ENCODE assay signal across 14 cellular contexts in genomic region chr3:108897883-108898282, GRCh38.
A peak's percentile ranks its signal among the peaks of the same experiment; 100 is the strongest.
DNase-seq lines count a peak whose midpoint lies in the region; ATAC-seq lines count a peak whose summit lies in the region.
"Had no signal": no experiment of that assay in that cellular context is flagged by ENCODE, and none has a peak within 500 bp of the region (broad histone marks: within the 10 kb centered on the region; RNA-seq: fewer than 3 reads in every experiment).

No MANE protein-coding gene starts in this region.

- DNase-seq in stimulated activated naive CD8-positive, alpha-beta T cell treated with anti-CD3 and anti-CD28 coated beads, Interleukin-15, Interleukin-2, amounts not matched to agents 100 U/mL and 50 U/mL, for 24 hours, result no peak
- no peak for DNase-seq in stimulated activated naive CD8-positive, alpha-beta T cell treated with anti-CD3 and anti-CD28 coated beads, Interleukin-15, amount 100 ng/mL, for 72 hours
- DNase-seq in DMS 273 (lab: John Stamatoyannopoulos, UW; ENCODE audit: unreplicated experiment), result no peak
- no peak for DNase-seq in NCI-H1048 (lab: John Stamatoyannopoulos, UW)
- DNase-seq in stimulated activated CD4-positive, alpha-beta T cell treated with anti-CD3 and anti-CD28 coated beads, Interleukin-2, amount 100 ng/mL, for 48 hours, result no peak
- DNase-seq: activated CD4-positive, alpha-beta T cell treated with anti-CD3 and anti-CD28 coated beads, Interleukin-2, amount 50 U/mL, for 1 hour; natural killer cell; NCI-H187; NCI-H446 had no signal

- H3K36me3 Mint-ChIP-seq in stimulated activated naive CD8-positive, alpha-beta T cell treated with anti-CD3 and anti-CD28 coated beads, Interleukin-15, Interleukin-2, amounts not matched to agents 100 ng/mL and 50 ng/mL, for 24 hours (ENCODE audit: low read depth), result no peaks in the 10 kb centered on the region
- H3K36me3 Mint-ChIP-seq: brain, natural killer cell had no signal

- H3K27ac Mint-ChIP-seq in stimulated activated naive CD8-positive, alpha-beta T cell treated with anti-CD3 and anti-CD28 coated beads, Interleukin-15, Interleukin-2, amounts not matched to agents 100 ng/mL and 50 ng/mL, for 24 hours, result peak overlapping the region; percentile 51
- H3K27ac Mint-ChIP-seq in stimulated activated naive CD8-positive, alpha-beta T cell treated with anti-CD3 and anti-CD28 coated beads, Interleukin-15, amount 100 ng/mL, for 72 hours, result peak overlapping the region; percentile 76 to 89
- H3K27ac Mint-ChIP-seq: brain, natural killer cell had no signal

- peaks cover 26% of the 10 kb centered on the region for H3K4me1 Mint-ChIP-seq in stimulated activated naive CD8-positive, alpha-beta T cell treated with anti-CD3 and anti-CD28 coated beads, Interleukin-15, Interleukin-2, amounts not matched to agents 100 ng/mL and 50 ng/mL, for 24 hours (ENCODE audit: low read depth)
- H3K4me1 Mint-ChIP-seq in stimulated activated naive CD8-positive, alpha-beta T cell treated with anti-CD3 and anti-CD28 coated beads, Interleukin-15, amount 100 ng/mL, for 72 hours, result peaks cover 31% of the 10 kb centered on the region
- H3K4me1 Mint-ChIP-seq: brain, natural killer cell had no signal

- ATAC-seq in stimulated activated naive CD8-positive, alpha-beta T cell treated with anti-CD3 and anti-CD28 coated beads, Interleukin-15, Interleukin-2, amounts not matched to agents 100 U/mL and 50 U/mL, for 24 hours, result no peak
- ATAC-seq in GM21390 (IDR thresholded peaks at IDR 0.05; ENCODE audit: unreplicated experiment) (peak; percentile 90), HG03442 (IDR thresholded peaks at IDR 0.05; ENCODE audit: unreplicated experiment) (peak; percentile 61)
- ATAC-seq in stimulated activated naive CD8-positive, alpha-beta T cell treated with anti-CD3 and anti-CD28 coated beads, Interleukin-15, amount 100 ng/mL, for 72 hours, result no peak
- ATAC-seq: esophagus mucosa, natural killer cell had no signal

- H3K9me3 Mint-ChIP-seq in stimulated activated naive CD8-positive, alpha-beta T cell treated with anti-CD3 and anti-CD28 coated beads, Interleukin-15, Interleukin-2, amounts not matched to agents 100 ng/mL and 50 ng/mL, for 24 hours, result no peaks in the 10 kb centered on the region
- H3K9me3 Mint-ChIP-seq in stimulated activated naive CD8-positive, alpha-beta T cell treated with anti-CD3 and anti-CD28 coated beads, Interleukin-15, amount 100 ng/mL, for 72 hours, result no peaks in the 10 kb centered on the region
- H3K9me3 Mint-ChIP-seq: natural killer cell had no signal

- no peaks in the 10 kb centered on the region for H3K27me3 Mint-ChIP-seq in stimulated activated naive CD8-positive, alpha-beta T cell treated with anti-CD3 and anti-CD28 coated beads, Interleukin-15, Interleukin-2, amounts not matched to agents 100 ng/mL and 50 ng/mL, for 24 hours
- H3K27me3 Mint-ChIP-seq in stimulated activated naive CD8-positive, alpha-beta T cell treated with anti-CD3 and anti-CD28 coated beads, Interleukin-15, amount 100 ng/mL, for 72 hours, result no peaks in the 10 kb centered on the region
- H3K27me3 Mint-ChIP-seq: brain had no signal

- no peak overlapping the region for H3K4me3 Mint-ChIP-seq in stimulated activated naive CD8-positive, alpha-beta T cell treated with anti-CD3 and anti-CD28 coated beads, Interleukin-15, Interleukin-2, amounts not matched to agents 100 ng/mL and 50 ng/mL, for 24 hours
- peak overlapping the region; percentile 3 to 39 for H3K4me3 Mint-ChIP-seq in stimulated activated naive CD8-positive, alpha-beta T cell treated with anti-CD3 and anti-CD28 coated beads, Interleukin-15, amount 100 ng/mL, for 72 hours
- H3K4me3 Mint-ChIP-seq: brain, natural killer cell had no signal

Comparison
In these comparisons a context has a peak if more than half of its experiments do, and no peak if none do; other contexts are left out.
1. ATAC-seq: peak in GM21390 (single experiment) and HG03442 (single experiment); none in stimulated activated naive CD8-positive, alpha-beta T cell treated with anti-CD3 and anti-CD28 coated beads, Interleukin-15, Interleukin-2, amounts not matched to agents 100 U/mL and 50 U/mL, for 24 hours (single experiment) and stimulated activated naive CD8-positive, alpha-beta T cell treated with anti-CD3 and anti-CD28 coated beads, Interleukin-15, amount 100 ng/mL, for 72 hours (single experiment).